ENCODE assay signal across 3 cellular contexts in genomic region chr6:144617231-144618199, GRCh38.
TF ChIP-seq lines count a peak whose summit lies in the region.

No MANE protein-coding gene starts in this region.

TF ChIP-seq in SK-N-SH treated with all-trans-retinoic acid at 6 μM for 48 hours, 23 proteins besides CTCF, POLR2A, EP300 and RAD21 (continues in another document):
- TF ChIP-seq BACH2 (CRISPR knock-in tag; IDR thresholded peaks at IDR 0.05; ENCODE audit: borderline replicate concordance) = no peak
- no peak for TF ChIP-seq ESRRG (CRISPR knock-in tag; IDR thresholded peaks at IDR 0.05)
- TF ChIP-seq TSHZ2 (CRISPR knock-in tag; IDR thresholded peaks at IDR 0.05) = no peak
- TF ChIP-seq CSRNP3 (CRISPR knock-in tag; IDR thresholded peaks at IDR 0.05) = no peak
- TF ChIP-seq ZC3H10 (CRISPR knock-in tag; IDR thresholded peaks at IDR 0.05) = no peak
- no peak for TF ChIP-seq RARB (CRISPR knock-in tag; IDR thresholded peaks at IDR 0.05)
- no peak for TF ChIP-seq PATZ1 (CRISPR knock-in tag; IDR thresholded peaks at IDR 0.05; ENCODE audit: borderline replicate concordance)
- no peak for TF ChIP-seq SNAI2 (CRISPR knock-in tag; IDR thresholded peaks at IDR 0.05)
- no peak for TF ChIP-seq ARNTL (CRISPR knock-in tag; IDR thresholded peaks at IDR 0.05; ENCODE audit: borderline replicate concordance, low read depth)
- no peak for TF ChIP-seq TCF4 (CRISPR knock-in tag; IDR thresholded peaks at IDR 0.05; ENCODE audit: borderline replicate concordance)
- no peak for TF ChIP-seq GLIS3 (CRISPR knock-in tag; IDR thresholded peaks at IDR 0.05)
- no peak for TF ChIP-seq ZNF8 (CRISPR knock-in tag; IDR thresholded peaks at IDR 0.05)
- no peak for TF ChIP-seq ZNF565 (CRISPR knock-in tag; conservative IDR thresholded peaks at IDR 0.05; ENCODE audit: low read depth)

TF ChIP-seq in SK-N-SH, 30 proteins besides CTCF, POLR2A, EP300 and RAD21:
- no peak for TF ChIP-seq MXI1 (IDR thresholded peaks at IDR 0.05; ENCODE audit: low read depth, low read length)

TF ChIP-seq in H1, 55 proteins besides CTCF, POLR2A, EP300 and RAD21:
- TF ChIP-seq EGR1 (IDR thresholded peaks at IDR 0.05; ENCODE audit: borderline replicate concordance, low read depth, low read length) (no peak), BCL11A (IDR thresholded peaks at IDR 0.05; ENCODE audit: low read depth in 2 of 2, low read length in 2 of 2) (no peak), ATF2 (IDR thresholded peaks at IDR 0.05; ENCODE audit: low read length) (no peak), CBX8 (IDR thresholded peaks at IDR 0.05; ENCODE audit: borderline replicate concordance, low read depth, low read length) (no peak), USF2 (IDR thresholded peaks at IDR 0.05; ENCODE audit: low read length) (no peak), TAF1 (IDR thresholded peaks at IDR 0.05; ENCODE audit: low read depth, low read length) (no peak), RXRA (IDR thresholded peaks at IDR 0.05; ENCODE audit: insufficient read depth, low read depth, low read length) (no peak), E2F6 (IDR thresholded peaks at IDR 0.05) (no peak), GTF2F1 (IDR thresholded peaks at IDR 0.05; ENCODE audit: borderline replicate concordance, low read depth, low read length) (no peak), HDAC6 (IDR thresholded peaks at IDR 0.05; ENCODE audit: low read depth, low read length) (no peak), PHF8 (conservative IDR thresholded peaks at IDR 0.05; ENCODE audit: low read depth, low read length) (no peak), KDM1A (IDR thresholded peaks at IDR 0.05; ENCODE audit: borderline replicate concordance, low read length) (no peak), BACH1 (IDR thresholded peaks at IDR 0.05; ENCODE audit: low read length) (no peak), CREB1 (IDR thresholded peaks at IDR 0.05) (no peak), TBP (IDR thresholded peaks at IDR 0.05; ENCODE audit: low read depth, low read length) (no peak)
TF ChIP-seq in H1: peak in this region for 0.
